ENCODE assay signal across 12 cellular contexts in the genomic region with DNA sequence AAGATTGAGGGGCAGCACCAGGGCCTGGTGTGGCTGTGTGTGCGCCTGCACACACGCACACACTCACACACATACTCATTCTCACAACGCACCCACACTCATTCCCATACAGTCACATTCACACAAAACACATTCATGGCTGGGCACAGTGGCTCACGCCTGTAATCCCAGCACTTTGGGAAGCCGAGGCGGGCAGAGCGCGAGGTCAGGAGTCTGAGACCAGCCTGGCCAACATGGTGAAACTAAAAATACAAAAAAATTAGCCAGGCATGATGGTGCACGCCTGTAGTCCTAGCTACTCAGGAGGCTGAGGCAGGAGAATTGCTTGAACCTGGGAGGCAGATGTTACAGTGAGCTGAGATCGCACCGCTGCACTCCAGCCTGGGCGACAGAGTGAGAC. TPM values are rescaled to one million over a fixed set of nuclear protein-coding genes. Genes with fewer than 3 reads are reported as not detected.
"Had no signal": no experiment of that assay in that cellular context is flagged by ENCODE, and none has a peak within 500 bp of the region (broad histone marks: within the 10 kb centered on the region; RNA-seq: fewer than 3 reads in every experiment).

No MANE protein-coding gene starts in this region.

RNA-seq across cellular contexts. Expression of a gene that starts 5.9 kb away (rescaled TPM):
- total RNA-seq: activated CD8-positive, alpha-beta T cell treated with anti-CD3 and anti-CD28 coated beads for 36 hours; activated naive CD8-positive, alpha-beta T cell treated with anti-CD3 and anti-CD28 coated beads for 36 hours; activated T-helper 17 cell treated with anti-CD3 and anti-CD28 coated beads, Interleukin-2, amount 50 U/mL, for 72 hours; body of pancreas; chondrocyte; dermis blood vessel endothelial cell; esophagus muscularis mucosa; foreskin keratinocyte; gastrocnemius medialis; T-helper 1 cell treated with Interleukin-12 subunit alpha and Interleukin-12 subunit beta and Interleukin-4 antibody, amounts not matched to agents 30 ng/mL and 1 ng/mL, for 36 hours had no signal
- polyA plus RNA-seq: foreskin keratinocyte had no signal

RNA-seq across cellular contexts. Expression of a gene that starts 6.3 kb away (rescaled TPM):
- total RNA-seq: foreskin keratinocyte had no signal
- polyA plus RNA-seq: foreskin keratinocyte had no signal

RNA-seq across cellular contexts. Expression of a gene that starts 28.6 kb away (rescaled TPM):
- total RNA-seq: activated CD8-positive, alpha-beta T cell treated with anti-CD3 and anti-CD28 coated beads for 36 hours; activated naive CD8-positive, alpha-beta T cell treated with anti-CD3 and anti-CD28 coated beads for 36 hours; activated T-cell treated with anti-CD3 and anti-CD28 coated beads, Interleukin-2, amount 50 U/mL, for 4 hours; activated T-helper 17 cell treated with anti-CD3 and anti-CD28 coated beads, Interleukin-2, amount 50 U/mL, for 72 hours; body of pancreas; dermis blood vessel endothelial cell; foreskin keratinocyte; gastrocnemius medialis; heart left ventricle had no signal
- polyA plus RNA-seq: foreskin keratinocyte had no signal

RNA-seq across cellular contexts. Expression of a gene that starts 38.0 kb away (rescaled TPM):
- total RNA-seq: activated CD8-positive, alpha-beta T cell treated with anti-CD3 and anti-CD28 coated beads for 36 hours; activated naive CD8-positive, alpha-beta T cell treated with anti-CD3 and anti-CD28 coated beads for 36 hours; activated T-helper 17 cell treated with anti-CD3 and anti-CD28 coated beads, Interleukin-2, amount 50 U/mL, for 72 hours; T-helper 1 cell treated with Interleukin-12 subunit alpha and Interleukin-12 subunit beta and Interleukin-4 antibody, amounts not matched to agents 30 ng/mL and 1 ng/mL, for 36 hours had no signal
